25 cellular contexts compared by ENCODE assay signal in genomic region chr1:232826318-232826717, GRCh38.
"Had no signal": no experiment of that assay in that cellular context is flagged by ENCODE, and none has a peak within 500 bp of the region (broad histone marks: within the 10 kb centered on the region; RNA-seq: fewer than 3 reads in every experiment).

No MANE protein-coding gene starts in this region.

- H3K9me3 ChIP-seq: colonic mucosa, esophagus muscularis mucosa, esophagus squamous epithelium, gastrocnemius medialis, gastroesophageal sphincter, heart right ventricle had no signal

- H3K36me3 ChIP-seq: colonic mucosa, esophagus muscularis mucosa, esophagus squamous epithelium, gastrocnemius medialis, gastroesophageal sphincter, heart left ventricle, heart right ventricle had no signal

- H3K4me3 Mint-ChIP-seq: dendritic cell treated with granulocyte-macrophage colony-stimulating factor and Interleukin-4, amounts not matched to agents 40 ng/mL and 50 ng/mL, for 4 days; effector memory CD8-positive, alpha-beta T cell; endodermal cell had no signal

- H3K27me3 Mint-ChIP-seq: dendritic cell treated with granulocyte-macrophage colony-stimulating factor and Interleukin-4, amounts not matched to agents 40 ng/mL and 50 ng/mL, for 4 days had no signal

- H3K27ac ChIP-seq: colonic mucosa, coronary artery, dorsolateral prefrontal cortex, epithelial cell of prostate, esophagus muscularis mucosa, esophagus squamous epithelium, foreskin keratinocyte, gastrocnemius medialis, gastroesophageal sphincter, heart left ventricle, heart right ventricle, hepatocyte had no signal

- H3K27ac Mint-ChIP-seq: dendritic cell treated with granulocyte-macrophage colony-stimulating factor and Interleukin-4, amounts not matched to agents 40 ng/mL and 50 ng/mL, for 4 days; effector memory CD8-positive, alpha-beta T cell; endodermal cell had no signal

- DNase-seq: colonic mucosa; cortex of kidney; dermis blood vessel endothelial cell; dorsolateral prefrontal cortex; effector CD4-positive, alpha-beta T cell; effector CD8-positive, alpha-beta T cell; effector memory CD4-positive, alpha-beta T cell; effector memory CD8-positive, alpha-beta T cell; endodermal cell; erythroblast; esophagus squamous epithelium; foreskin fibroblast; foreskin keratinocyte; foreskin melanocyte; gastrocnemius medialis; glutamatergic neuron; head of caudate nucleus; heart left ventricle; heart right ventricle had no signal

- H3K9me3 Mint-ChIP-seq: dendritic cell treated with granulocyte-macrophage colony-stimulating factor and Interleukin-4, amounts not matched to agents 40 ng/mL and 50 ng/mL, for 4 days; effector memory CD8-positive, alpha-beta T cell had no signal

- H3K4me1 ChIP-seq: colonic mucosa, esophagus muscularis mucosa, esophagus squamous epithelium, foreskin keratinocyte, gastrocnemius medialis, gastroesophageal sphincter, heart left ventricle, heart right ventricle had no signal

- H3K4me3 ChIP-seq: colonic mucosa, coronary artery, dorsolateral prefrontal cortex, esophagus muscularis mucosa, esophagus squamous epithelium, gastrocnemius medialis, gastroesophageal sphincter, heart left ventricle, heart right ventricle, hepatocyte had no signal
